18 cellular contexts compared by ENCODE assay signal in genomic region chr20:10595230-10595629, GRCh38.
"Had no signal": no experiment of that assay in that cellular context is flagged by ENCODE, and none has a peak within 500 bp of the region (broad histone marks: within the 10 kb centered on the region; RNA-seq: fewer than 3 reads in every experiment).

No MANE protein-coding gene starts in this region.

- H3K27me3 Mint-ChIP-seq: activated CD4-positive, alpha-beta T cell treated with anti-CD3 and anti-CD28 coated beads, Interleukin-2, amount 10 ng/mL, durations not matched to agents 24 days and 14 days; activated CD8-positive, alpha-beta T cell treated with anti-CD3 and anti-CD28 coated beads for 36 hours; activated naive CD4-positive, alpha-beta T cell treated with anti-CD3 and anti-CD28 coated beads, Interleukin-2, amount 10 ng/mL, durations not matched to agents 7 days and 5 days; activated naive CD8-positive, alpha-beta T cell treated with anti-CD3 and anti-CD28 coated beads, Interleukin-2, amount 50 U/mL, for 24 hours; natural killer cell treated with Interleukin-12 subunit alpha and Interleukin-12 subunit beta and Interleukin-15 and Interleukin-18, amount 100 ng/mL, for 72 hours; stimulated activated naive CD8-positive, alpha-beta T cell treated with anti-CD3 and anti-CD28 coated beads, Interleukin-15, Interleukin-2, amounts not matched to agents 100 ng/mL and 50 ng/mL, for 24 hours had no signal

- H3K27ac ChIP-seq: lower lobe of right lung, suprapubic skin, upper lobe of right lung had no signal

- ATAC-seq: activated CD8-positive, alpha-beta T cell treated with anti-CD3 and anti-CD28 coated beads for 36 hours; activated naive CD8-positive, alpha-beta T cell treated with anti-CD3 and anti-CD28 coated beads, Interleukin-2, amount 50 U/mL, for 24 hours; lower lobe of right lung; natural killer cell treated with Interleukin-12 subunit alpha and Interleukin-12 subunit beta and Interleukin-15 and Interleukin-18, amount 100 ng/mL, for 72 hours; upper lobe of right lung had no signal

- H3K27me3 ChIP-seq: suprapubic skin, upper lobe of right lung had no signal

- H3K36me3 ChIP-seq: suprapubic skin, upper lobe of right lung had no signal

- DNase-seq: activated CD4-positive, alpha-beta T cell treated with anti-CD3 and anti-CD28 coated beads, Interleukin-2, amount 10 ng/mL, durations not matched to agents 24 days and 14 days; activated CD8-positive, alpha-beta T cell treated with anti-CD3 and anti-CD28 coated beads for 36 hours; activated naive CD4-positive, alpha-beta T cell treated with anti-CD3 and anti-CD28 coated beads, Interleukin-2, amount 10 ng/mL, durations not matched to agents 7 days and 5 days; activated naive CD8-positive, alpha-beta T cell treated with anti-CD3 and anti-CD28 coated beads, Interleukin-2, amount 50 U/mL, for 24 hours; activated T-cell treated with anti-CD3 and anti-CD28 coated beads, Interleukin-2, amount 50 U/mL, for 1 hour; aorta; effector CD4-positive, alpha-beta T cell; lower lobe of right lung; retina; stimulated activated CD4-positive, alpha-beta T cell treated with anti-CD3 and anti-CD28 coated beads, Interleukin-15, amount 100 ng/mL, for 24 hours; stimulated activated CD4-positive, alpha-beta T cell treated with anti-CD3 and anti-CD28 coated beads, Interleukin-2, amount 100 ng/mL, for 48 hours; T-helper 1 cell; T1000; upper lobe of right lung had no signal

- H3K27ac Mint-ChIP-seq: activated CD4-positive, alpha-beta T cell treated with anti-CD3 and anti-CD28 coated beads, Interleukin-2, amount 10 ng/mL, durations not matched to agents 24 days and 14 days; activated CD8-positive, alpha-beta T cell treated with anti-CD3 and anti-CD28 coated beads for 36 hours; activated naive CD4-positive, alpha-beta T cell treated with anti-CD3 and anti-CD28 coated beads, Interleukin-2, amount 10 ng/mL, durations not matched to agents 7 days and 5 days; activated naive CD8-positive, alpha-beta T cell treated with anti-CD3 and anti-CD28 coated beads, Interleukin-2, amount 50 U/mL, for 24 hours; natural killer cell treated with Interleukin-12 subunit alpha and Interleukin-12 subunit beta and Interleukin-15 and Interleukin-18, amount 100 ng/mL, for 72 hours; stimulated activated naive CD8-positive, alpha-beta T cell treated with anti-CD3 and anti-CD28 coated beads, Interleukin-15, Interleukin-2, amounts not matched to agents 100 ng/mL and 50 ng/mL, for 24 hours had no signal

- H3K4me3 ChIP-seq: lower lobe of right lung, skin epidermis, suprapubic skin, upper lobe of right lung had no signal

- H3K9me3 ChIP-seq: lower lobe of right lung, suprapubic skin, upper lobe of right lung had no signal

- H3K9me3 Mint-ChIP-seq: activated CD4-positive, alpha-beta T cell treated with anti-CD3 and anti-CD28 coated beads, Interleukin-2, amount 10 ng/mL, durations not matched to agents 24 days and 14 days; activated CD8-positive, alpha-beta T cell treated with anti-CD3 and anti-CD28 coated beads for 36 hours; activated naive CD4-positive, alpha-beta T cell treated with anti-CD3 and anti-CD28 coated beads, Interleukin-2, amount 10 ng/mL, durations not matched to agents 7 days and 5 days; activated naive CD8-positive, alpha-beta T cell treated with anti-CD3 and anti-CD28 coated beads, Interleukin-2, amount 50 U/mL, for 24 hours; natural killer cell treated with Interleukin-12 subunit alpha and Interleukin-12 subunit beta and Interleukin-15 and Interleukin-18, amount 100 ng/mL, for 72 hours; stimulated activated naive CD8-positive, alpha-beta T cell treated with anti-CD3 and anti-CD28 coated beads, Interleukin-15, Interleukin-2, amounts not matched to agents 100 ng/mL and 50 ng/mL, for 24 hours had no signal

- H3K4me1 Mint-ChIP-seq: activated naive CD4-positive, alpha-beta T cell treated with anti-CD3 and anti-CD28 coated beads, Interleukin-2, amount 10 ng/mL, durations not matched to agents 7 days and 5 days had no signal

- H3K4me3 Mint-ChIP-seq: activated CD4-positive, alpha-beta T cell treated with anti-CD3 and anti-CD28 coated beads, Interleukin-2, amount 10 ng/mL, durations not matched to agents 24 days and 14 days; activated CD8-positive, alpha-beta T cell treated with anti-CD3 and anti-CD28 coated beads for 36 hours; activated naive CD4-positive, alpha-beta T cell treated with anti-CD3 and anti-CD28 coated beads, Interleukin-2, amount 10 ng/mL, durations not matched to agents 7 days and 5 days; activated naive CD8-positive, alpha-beta T cell treated with anti-CD3 and anti-CD28 coated beads, Interleukin-2, amount 50 U/mL, for 24 hours; natural killer cell treated with Interleukin-12 subunit alpha and Interleukin-12 subunit beta and Interleukin-15 and Interleukin-18, amount 100 ng/mL, for 72 hours; stimulated activated naive CD8-positive, alpha-beta T cell treated with anti-CD3 and anti-CD28 coated beads, Interleukin-15, Interleukin-2, amounts not matched to agents 100 ng/mL and 50 ng/mL, for 24 hours had no signal
